Comparison of ENCODE assay signal across 16 cellular contexts in genomic region chr10:102515724-102516123, GRCh38. TPM values are rescaled to one million over a fixed set of nuclear protein-coding genes. Genes with fewer than 3 reads are reported as not detected.
DNase-seq lines count a peak whose midpoint lies in the region; ATAC-seq lines count a peak whose summit lies in the region.
"Had no signal": no experiment of that assay in that cellular context is flagged by ENCODE, and none has a peak within 500 bp of the region (broad histone marks: within the 10 kb centered on the region; RNA-seq: fewer than 3 reads in every experiment).

No MANE protein-coding gene starts in this region.

- H3K4me3 Mint-ChIP-seq in stimulated activated memory B cell treated with anti-CD40 and anti-IgM and Interleukin-4, amounts not matched to agents 10 μg/mL and 1 μg/mL and 100 μg/mL, for 72 hours: no peak overlapping the region
- H3K4me3 Mint-ChIP-seq: CD14-positive monocyte; CD4-positive, alpha-beta memory T cell had no signal

- H3K4me1 Mint-ChIP-seq in stimulated activated memory B cell treated with anti-CD40 and anti-IgM and Interleukin-4, amounts not matched to agents 10 μg/mL and 1 μg/mL and 100 μg/mL, for 72 hours: peaks cover 13% of the 10 kb centered on the region

- no peak for ATAC-seq in left lobe of liver
- ATAC-seq in sciatic nerve: no peak
- no peak for ATAC-seq in stimulated activated memory B cell treated with anti-CD40 and anti-IgM and Interleukin-4, amounts not matched to agents 10 μg/mL and 1 μg/mL and 100 μg/mL, for 72 hours
- ATAC-seq: A549 had no signal

- intact Hi-C loops in sciatic nerve (cut with DNase I): no loop called here

- DNase-seq in activated effector memory CD4-positive, alpha-beta T cell treated with anti-CD3 and anti-CD28 coated beads, Interleukin-2, amount 50 U/mL, for 16 hours: peak; percentile 43
- no peak for DNase-seq in activated effector memory CD4-positive, alpha-beta T cell treated with Interleukin-2 at 50 U/mL for 16 hours
- DNase-seq in left lobe of liver (ENCODE audit: low spot score): peak; percentile 27
- DNase-seq in sciatic nerve (ENCODE audit: low spot score): peak; percentile 17
- DNase-seq in NCI-H526 treated with DMSO at 0.1 percent for 48 hours (lab: John Stamatoyannopoulos, UW): no peak
- no peak for DNase-seq in activated gamma-delta T cell treated with Interleukin-2 at 50 U/mL for 16 hours
- DNase-seq: CD4-positive, alpha-beta memory T cell; DMS153; DMS79; GDM1; GOT3; H9; IMR-90 had no signal

- H3K36me3 Mint-ChIP-seq in stimulated activated memory B cell treated with anti-CD40 and anti-IgM and Interleukin-4, amounts not matched to agents 10 μg/mL and 1 μg/mL and 100 μg/mL, for 72 hours: peaks cover 23% of the 10 kb centered on the region

- H3K27me3 Mint-ChIP-seq in stimulated activated memory B cell treated with anti-CD40 and anti-IgM and Interleukin-4, amounts not matched to agents 10 μg/mL and 1 μg/mL and 100 μg/mL, for 72 hours: no peaks in the 10 kb centered on the region
- H3K27me3 Mint-ChIP-seq: CD4-positive, alpha-beta memory T cell had no signal

- no peaks in the 10 kb centered on the region for H3K9me3 Mint-ChIP-seq in stimulated activated memory B cell treated with anti-CD40 and anti-IgM and Interleukin-4, amounts not matched to agents 10 μg/mL and 1 μg/mL and 100 μg/mL, for 72 hours
- H3K9me3 Mint-ChIP-seq: CD14-positive monocyte; CD4-positive, alpha-beta memory T cell; H9 had no signal

- no peak overlapping the region for H3K27ac Mint-ChIP-seq in stimulated activated memory B cell treated with anti-CD40 and anti-IgM and Interleukin-4, amounts not matched to agents 10 μg/mL and 1 μg/mL and 100 μg/mL, for 72 hours
- H3K27ac Mint-ChIP-seq: H9 had no signal

RNA-seq across cellular contexts. Expression of gene SUFU, which starts 12.0 kb away (rescaled TPM):
- 6.8 TPM for total RNA-seq in left lobe of liver
- 19.7 TPM for total RNA-seq in sciatic nerve

RNA-seq across cellular contexts. Expression of gene ACTR1A, which starts 13.2 kb away (rescaled TPM):
- 25.5 TPM for total RNA-seq in left lobe of liver
- total RNA-seq in sciatic nerve: 84.3 TPM

Comparison
In these comparisons a context has a peak if more than half of its experiments do, and no peak if none do; other contexts are left out.
1. DNase-seq: peak in activated effector memory CD4-positive, alpha-beta T cell treated with anti-CD3 and anti-CD28 coated beads, Interleukin-2, amount 50 U/mL, for 16 hours (single experiment), left lobe of liver (single experiment) and sciatic nerve (single experiment); none in activated effector memory CD4-positive, alpha-beta T cell treated with Interleukin-2 at 50 U/mL for 16 hours (single experiment), NCI-H526 treated with DMSO at 0.1 percent for 48 hours (single experiment) and activated gamma-delta T cell treated with Interleukin-2 at 50 U/mL for 16 hours (single experiment).